1 cellular context compared by ENCODE assay signal in the genomic region with DNA sequence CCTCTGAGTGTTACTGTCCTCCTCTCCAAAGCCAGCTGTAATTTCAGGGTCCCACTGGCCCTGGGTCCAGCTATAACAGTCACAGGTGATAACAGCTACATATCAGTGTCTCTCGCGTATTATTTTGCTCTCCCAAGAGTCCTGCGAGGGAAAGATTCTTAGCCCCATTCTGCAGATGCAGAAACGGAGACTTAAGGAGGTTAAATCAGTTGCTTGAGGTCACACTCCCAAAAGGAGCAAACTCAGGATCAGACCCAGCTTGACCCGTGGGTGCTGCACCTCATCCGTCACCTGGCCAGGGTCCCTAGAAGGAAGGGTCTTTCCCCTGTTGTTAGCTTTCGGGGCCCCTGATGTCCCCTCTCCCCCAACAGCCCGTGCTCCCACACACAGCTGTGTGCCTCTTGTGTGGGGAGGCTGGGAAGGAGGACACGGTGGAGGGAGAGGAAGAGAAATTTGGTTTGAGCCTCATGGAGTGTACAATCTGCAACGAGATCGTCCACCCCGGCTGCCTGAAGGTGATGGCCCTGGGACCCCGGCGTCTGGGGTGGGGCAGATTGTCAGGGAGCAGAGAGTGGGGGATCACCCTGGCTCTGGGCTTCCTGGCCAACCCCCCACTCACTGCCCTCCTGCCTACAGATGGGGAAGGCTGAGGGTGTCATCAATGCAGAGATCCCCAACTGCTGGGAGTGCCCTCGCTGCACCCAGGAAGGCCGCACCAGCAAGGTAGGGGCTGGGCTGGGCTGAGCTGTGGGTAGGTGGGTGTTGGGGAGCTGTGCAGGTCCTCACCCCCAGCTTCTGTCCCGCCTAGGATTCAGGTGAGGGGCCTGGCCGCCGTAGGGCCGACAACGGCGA.
TF ChIP-seq lines count a peak whose summit lies in the region.

No MANE protein-coding gene starts in this region.

TF ChIP-seq in HepG2, 621 proteins besides CTCF, POLR2A, EP300 and RAD21:
- TF ChIP-seq, protein P1, sequence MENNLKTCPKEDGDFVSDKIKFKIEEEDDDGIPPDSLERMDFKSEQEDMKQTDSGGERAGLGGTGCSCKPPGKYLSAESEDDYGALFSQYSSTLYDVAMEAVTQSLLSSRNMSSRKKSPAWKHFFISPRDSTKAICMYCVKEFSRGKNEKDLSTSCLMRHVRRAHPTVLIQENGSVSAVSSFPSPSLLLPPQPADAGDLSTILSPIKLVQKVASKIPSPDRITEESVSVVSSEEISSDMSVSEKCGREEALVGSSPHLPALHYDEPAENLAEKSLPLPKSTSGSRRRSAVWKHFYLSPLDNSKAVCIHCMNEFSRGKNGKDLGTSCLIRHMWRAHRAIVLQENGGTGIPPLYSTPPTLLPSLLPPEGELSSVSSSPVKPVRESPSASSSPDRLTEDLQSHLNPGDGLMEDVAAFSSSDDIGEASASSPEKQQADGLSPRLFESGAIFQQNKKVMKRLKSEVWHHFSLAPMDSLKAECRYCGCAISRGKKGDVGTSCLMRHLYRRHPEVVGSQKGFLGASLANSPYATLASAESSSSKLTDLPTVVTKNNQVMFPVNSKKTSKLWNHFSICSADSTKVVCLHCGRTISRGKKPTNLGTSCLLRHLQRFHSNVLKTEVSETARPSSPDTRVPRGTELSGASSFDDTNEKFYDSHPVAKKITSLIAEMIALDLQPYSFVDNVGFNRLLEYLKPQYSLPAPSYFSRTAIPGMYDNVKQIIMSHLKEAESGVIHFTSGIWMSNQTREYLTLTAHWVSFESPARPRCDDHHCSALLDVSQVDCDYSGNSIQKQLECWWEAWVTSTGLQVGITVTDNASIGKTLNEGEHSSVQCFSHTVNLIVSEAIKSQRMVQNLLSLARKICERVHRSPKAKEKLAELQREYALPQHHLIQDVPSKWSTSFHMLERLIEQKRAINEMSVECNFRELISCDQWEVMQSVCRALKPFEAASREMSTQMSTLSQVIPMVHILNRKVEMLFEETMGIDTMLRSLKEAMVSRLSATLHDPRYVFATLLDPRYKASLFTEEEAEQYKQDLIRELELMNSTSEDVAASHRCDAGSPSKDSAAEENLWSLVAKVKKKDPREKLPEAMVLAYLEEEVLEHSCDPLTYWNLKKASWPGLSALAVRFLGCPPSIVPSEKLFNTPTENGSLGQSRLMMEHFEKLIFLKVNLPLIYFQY (CRISPR knock-in tag; IDR thresholded peaks at IDR 0.05; ENCODE audit: borderline replicate concordance) = no peak
- TF ChIP-seq RBFOX2 (IDR thresholded peaks at IDR 0.05; ENCODE audit: low read depth, low read length) = peak; percentile 34; the same call in 1 of the 2 replicates
- TF ChIP-seq, protein P2, sequence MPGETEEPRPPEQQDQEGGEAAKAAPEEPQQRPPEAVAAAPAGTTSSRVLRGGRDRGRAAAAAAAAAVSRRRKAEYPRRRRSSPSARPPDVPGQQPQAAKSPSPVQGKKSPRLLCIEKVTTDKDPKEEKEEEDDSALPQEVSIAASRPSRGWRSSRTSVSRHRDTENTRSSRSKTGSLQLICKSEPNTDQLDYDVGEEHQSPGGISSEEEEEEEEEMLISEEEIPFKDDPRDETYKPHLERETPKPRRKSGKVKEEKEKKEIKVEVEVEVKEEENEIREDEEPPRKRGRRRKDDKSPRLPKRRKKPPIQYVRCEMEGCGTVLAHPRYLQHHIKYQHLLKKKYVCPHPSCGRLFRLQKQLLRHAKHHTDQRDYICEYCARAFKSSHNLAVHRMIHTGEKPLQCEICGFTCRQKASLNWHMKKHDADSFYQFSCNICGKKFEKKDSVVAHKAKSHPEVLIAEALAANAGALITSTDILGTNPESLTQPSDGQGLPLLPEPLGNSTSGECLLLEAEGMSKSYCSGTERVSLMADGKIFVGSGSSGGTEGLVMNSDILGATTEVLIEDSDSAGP (CRISPR knock-in tag; IDR thresholded peaks at IDR 0.05; ENCODE audit: borderline replicate concordance) = 0 out of 2 replicates have a peak, but pooled peaks have one; percentile 14
- peak; percentile 14 for TF ChIP-seq AGO2 (optimal IDR thresholded peaks at IDR 0.05; ENCODE audit: low read depth, low read length)
- 0 out of 2 replicates have a peak, but pooled peaks have one; percentile 27 for TF ChIP-seq TMF1 (CRISPR knock-in tag; IDR thresholded peaks at IDR 0.05; ENCODE audit: low read depth)
